ENCODE assay signal across 9 cellular contexts in genomic region chr7:55127622-55128081, GRCh38.
DNase-seq lines count a peak whose midpoint lies in the region; ATAC-seq, FAIRE-seq and TF ChIP-seq lines count a peak whose summit lies in the region.
"Had no signal": no experiment of that assay in that cellular context is flagged by ENCODE, and none has a peak within 500 bp of the region (broad histone marks: within the 10 kb centered on the region; RNA-seq: fewer than 3 reads in every experiment).

No MANE protein-coding gene starts in this region.

- peak overlapping the region; percentile 99 for H3K27ac ChIP-seq in keratinocyte (ENCODE audit: control insufficient read depth, insufficient read depth, low read length)
- peak overlapping the region; percentile 36 for H3K27ac ChIP-seq in thymus (ENCODE audit: low read depth)
- H3K27ac ChIP-seq in CD8-positive, alpha-beta T cell (ENCODE audit: low read depth, low read length) = no peak overlapping the region

- H3K27ac Mint-ChIP-seq in brain = peak overlapping the region in 4 of 5 experiments; percentile 35 to 98 (median 82)
- no peak overlapping the region for H3K27ac Mint-ChIP-seq in CD8-positive, alpha-beta T cell
- H3K27ac Mint-ChIP-seq: activated CD4-positive, alpha-beta T cell treated with anti-CD3 and anti-CD28 coated beads for 36 hours had no signal

- H3K27me3 ChIP-seq in keratinocyte (ENCODE audit: control insufficient read depth, extremely low read depth, insufficient read depth, low read length) = no peaks in the 10 kb centered on the region
- H3K27me3 ChIP-seq in thymus (ENCODE audit: control insufficient read depth, insufficient read depth) = no peaks in the 10 kb centered on the region
- no peaks in the 10 kb centered on the region for H3K27me3 ChIP-seq in CD8-positive, alpha-beta T cell (ENCODE audit: insufficient read depth, low read length)

- dilution Hi-C loops in keratinocyte (cut with MboI; ENCODE audit: extremely low pct_ligation_motif_present, low sequenced_read_pairs) = no loop called here

- DNase-seq in NCI-H128 (lab: John Stamatoyannopoulos, UW; ENCODE audit: unreplicated experiment) (peak; percentile 95), keratinocyte (ENCODE audit: low read depth, low spot score) (no peak), activated T-cell treated with anti-CD3 and anti-CD28 coated beads for 4 hours (no peak), superior temporal gyrus (ENCODE audit: extremely low spot score) (no peak)
- DNase-seq in CD8-positive, alpha-beta T cell = no peak
- DNase-seq: activated CD4-positive, alpha-beta T cell treated with anti-CD3 and anti-CD28 coated beads for 36 hours had no signal

- H3K4me1 ChIP-seq in keratinocyte (ENCODE audit: control insufficient read depth, extremely low read depth, insufficient read depth, low read length) (peaks cover 96% of the 10 kb centered on the region), thymus (ENCODE audit: control insufficient read depth, insufficient read depth, low read length) (no peaks in the 10 kb centered on the region)
- H3K4me1 ChIP-seq in CD8-positive, alpha-beta T cell (ENCODE audit: insufficient read depth, low read length) = no peaks in the 10 kb centered on the region

- H3K36me3 Mint-ChIP-seq in brain = no peaks in the 10 kb centered on the region
- H3K36me3 Mint-ChIP-seq in CD8-positive, alpha-beta T cell = no peaks in the 10 kb centered on the region

- H3K9me3 Mint-ChIP-seq in brain = no peaks in the 10 kb centered on the region
- no peaks in the 10 kb centered on the region for H3K9me3 Mint-ChIP-seq in CD8-positive, alpha-beta T cell

- no peaks in the 10 kb centered on the region for H3K9me3 ChIP-seq in keratinocyte (ENCODE audit: control insufficient read depth, low read depth, low read length)
- H3K9me3 ChIP-seq in thymus (ENCODE audit: control insufficient read depth) = no peaks in the 10 kb centered on the region
- H3K9me3 ChIP-seq in CD8-positive, alpha-beta T cell (ENCODE audit: low read length) = no peaks in the 10 kb centered on the region

- no peak overlapping the region for H2AFZ ChIP-seq in keratinocyte (ENCODE audit: control insufficient read depth, low read length)

- H3K4me2 ChIP-seq in keratinocyte (ENCODE audit: control insufficient read depth, extremely low read depth, insufficient read depth, low read depth, low read length) = peak overlapping the region; percentile 49

- peaks cover 9 to 24% of the 10 kb centered on the region in 2 experiments for H3K36me3 ChIP-seq in keratinocyte (ENCODE audit: control insufficient read depth in 2 of 2, extremely low read depth in 1 of 2, insufficient read depth in 2 of 2, low read length in 2 of 2)
- H3K36me3 ChIP-seq in thymus (ENCODE audit: control insufficient read depth, insufficient read depth) = no peaks in the 10 kb centered on the region
- H3K36me3 ChIP-seq in CD8-positive, alpha-beta T cell (ENCODE audit: insufficient read depth, low read length) = no peaks in the 10 kb centered on the region

- H3K9me1 ChIP-seq in keratinocyte (ENCODE audit: control insufficient read depth, extremely low read depth, insufficient read depth, low read length) = peaks cover 3% of the 10 kb centered on the region

- peaks cover 3% of the 10 kb centered on the region for H4K20me1 ChIP-seq in keratinocyte (ENCODE audit: control insufficient read depth, extremely low read depth, insufficient read depth, low read length)

- peaks cover 67% of the 10 kb centered on the region for H3K79me2 ChIP-seq in keratinocyte (ENCODE audit: control insufficient read depth, insufficient read depth, low read length)

- peaks cover 78% of the 10 kb centered on the region for H3K4me1 Mint-ChIP-seq in brain
- H3K4me1 Mint-ChIP-seq in CD8-positive, alpha-beta T cell (ENCODE audit: low read depth) = no peaks in the 10 kb centered on the region

- POLR2A ChIA-PET in CD8-positive, alpha-beta T cell (lab: Charles Lee) = interaction anchor here (1.2 kb wide), 1 partner anchor 11 kb away, joined by 3 read pairs; no protein-coding TSS in a partner anchor

- intact Hi-C loops in CD8-positive, alpha-beta T cell (cut with DNase I, micrococcal nuclease) = no loop called here

- H3K4me3 Mint-ChIP-seq in brain = peak overlapping the region in 1 of 5 experiments; percentile 18
- H3K4me3 Mint-ChIP-seq in CD8-positive, alpha-beta T cell = no peak overlapping the region
- H3K4me3 Mint-ChIP-seq: activated CD4-positive, alpha-beta T cell treated with anti-CD3 and anti-CD28 coated beads for 36 hours had no signal

- H3K9ac ChIP-seq in keratinocyte (ENCODE audit: control insufficient read depth, extremely low read depth, insufficient read depth, low read length) = peak overlapping the region; percentile 56

- FAIRE-seq in keratinocyte (lab: Jason Lieb, UNC) = no peak

- peaks cover 3% of the 10 kb centered on the region for H3K27me3 Mint-ChIP-seq in brain
- H3K27me3 Mint-ChIP-seq in CD8-positive, alpha-beta T cell (ENCODE audit: low read depth) = peaks cover 6% of the 10 kb centered on the region

- ATAC-seq in HG02610 (IDR thresholded peaks at IDR 0.05; ENCODE audit: unreplicated experiment) = no peak
- ATAC-seq in CD8-positive, alpha-beta T cell = no peak
- ATAC-seq: activated CD4-positive, alpha-beta T cell treated with anti-CD3 and anti-CD28 coated beads for 36 hours had no signal

- TF ChIP-seq CTCF in brain (conservative IDR thresholded peaks at IDR 0.05) (no peak), keratinocyte (optimal IDR thresholded peaks at IDR 0.05 in 1 of 3, IDR thresholded peaks at IDR 0.05 in 1 of 3, conservative IDR thresholded peaks at IDR 0.05 in 1 of 3; ENCODE audit: extremely low read depth in 1 of 3, insufficient read depth in 2 of 3, low read length in 3 of 3) (no peak)
- TF ChIP-seq CTCF in CD8-positive, alpha-beta T cell (IDR thresholded peaks at IDR 0.05) = no peak

- 58% methylated on average over 6 of the region's 6 CpGs for WGBS in thymus

- H3K4me3 ChIP-seq in keratinocyte (ENCODE audit: control insufficient read depth in 2 of 3, extremely low read depth in 1 of 3, insufficient read depth in 2 of 3, low read depth in 1 of 3, low read length in 3 of 3) (no peak overlapping the region), thymus (ENCODE audit: low read length) (no peak overlapping the region)
- no peak overlapping the region for H3K4me3 ChIP-seq in CD8-positive, alpha-beta T cell (ENCODE audit: low read depth, low read length)

- CTCF ChIA-PET in CD8-positive, alpha-beta T cell (lab: Charles Lee) = no interaction called here
